ENCODE assay signal across 14 cellular contexts in genomic region chr17:50218071-50218759, GRCh38. TPM values are rescaled to one million over a fixed set of nuclear protein-coding genes. Genes with fewer than 3 reads are reported as not detected.
DNase-seq lines count a peak whose midpoint lies in the region; ATAC-seq and TF ChIP-seq lines count a peak whose summit lies in the region.
"Had no signal": no experiment of that assay in that cellular context is flagged by ENCODE, and none has a peak within 500 bp of the region (broad histone marks: within the 10 kb centered on the region; RNA-seq: fewer than 3 reads in every experiment).

No MANE protein-coding gene starts in this region.

- no peaks in the 10 kb centered on the region for H3K9me2 ChIP-seq in PC-3 (replicated peaks; ENCODE audit: low read length)

- H3K27me3 ChIP-seq in PC-3 (ENCODE audit: low read length) (no peaks in the 10 kb centered on the region), colonic mucosa (no peaks in the 10 kb centered on the region), mesenchymal stem cell (ENCODE audit: control insufficient read depth in 1 of 2, insufficient read depth in 1 of 2, low read length in 2 of 2) (no peaks in the 10 kb centered on the region), subcutaneous abdominal adipose tissue (ENCODE audit: control insufficient read depth in 5 of 5, insufficient read depth in 4 of 5, low read length in 5 of 5) (no peaks in the 10 kb centered on the region)

- H3F3A ChIP-seq in PC-3 (ENCODE audit: low read length, unreplicated experiment) = peaks cover 11% of the 10 kb centered on the region

- TF ChIP-seq CTCF in PC-3 (conservative IDR thresholded peaks at IDR 0.05; ENCODE audit: low read depth, low read length) (no peak), colonic mucosa (IDR thresholded peaks at IDR 0.05) (no peak)

- H2AFZ ChIP-seq in PC-3 (ENCODE audit: low read length) = 0 out of 2 replicates have a peak overlapping the region, but pooled peaks have one; percentile 1
- no peak overlapping the region for H2AFZ ChIP-seq in mesenchymal stem cell (ENCODE audit: low read depth, low read length)

- H3K27ac ChIP-seq in PC-3 (ENCODE audit: low read length) = peak overlapping the region; percentile 89
- H3K27ac ChIP-seq in colonic mucosa = peak overlapping the region; percentile 40
- peak overlapping the region; percentile 99 for H3K27ac ChIP-seq in mesenchymal stem cell (ENCODE audit: low read length, poor library complexity, severe bottlenecking)
- H3K27ac ChIP-seq in subcutaneous abdominal adipose tissue (ENCODE audit: low read depth, low read length) = peak overlapping the region; percentile 77

- no peak overlapping the region for H3K4ac ChIP-seq in mesenchymal stem cell (ENCODE audit: low read depth in 1 of 2, low read length in 2 of 2)

- peaks cover 2% of the 10 kb centered on the region for H3K79me1 ChIP-seq in mesenchymal stem cell (replicated peaks; ENCODE audit: low read length, poor library complexity, severe bottlenecking)

- CTCF ChIA-PET in PC-3 (lab: Charles Lee) = no interaction called here

- intact Hi-C loops in PC-3 (cut with micrococcal nuclease) (loop anchor here (5.0 kb wide), 1 partner anchor 54 kb away; the partner anchor contains the start of gene TMEM92), colonic mucosa (cut with DNase I) (no loop called here)

- no peaks in the 10 kb centered on the region for H3K79me2 ChIP-seq in PC-3 (ENCODE audit: low read length)

- H2BK120ac ChIP-seq in mesenchymal stem cell (ENCODE audit: low read depth, low read length) = no peak overlapping the region

- DNase-seq in PC-3 = peak; percentile 22
- DNase-seq in colonic mucosa = no peak
- peak; percentile 52 for DNase-seq in mesenchymal stem cell
- DNase-seq in stimulated activated CD4-positive, alpha-beta T cell treated with anti-CD3 and anti-CD28 coated beads, Interleukin-4, amount 100 ng/mL, for 1 hour = no peak
- no peak for DNase-seq in activated T-cell treated with anti-CD3 and anti-CD28 coated beads for 4 hours
- DNase-seq in OCI-M1 (lab: John Stamatoyannopoulos, UW) = no peak
- DNase-seq: CD4-positive, CD25-positive, alpha-beta regulatory T cell; hippocampal formation; naive B cell; stimulated activated CD4-positive, alpha-beta T cell treated with anti-CD3 and anti-CD28 coated beads, Interleukin-4, amount 100 ng/mL, for 4 hours; substantia nigra had no signal

- no peak overlapping the region for H3K23ac ChIP-seq in mesenchymal stem cell (ENCODE audit: low read length in 2 of 2)

- H3K9ac ChIP-seq in PC-3 (ENCODE audit: low read length) (peak overlapping the region; percentile 46), colonic mucosa (ENCODE audit: low read depth in 2 of 2, low read length in 2 of 2) (no peak overlapping the region), mesenchymal stem cell (ENCODE audit: low read length) (peak overlapping the region; percentile 87), subcutaneous abdominal adipose tissue (ENCODE audit: low read length in 5 of 5) (peak overlapping the region in 1 of 5 donors; percentile 61)

- H3K4me1 ChIP-seq in PC-3 (ENCODE audit: insufficient read depth, low read length) = peaks cover 44% of the 10 kb centered on the region
- no peaks in the 10 kb centered on the region for H3K4me1 ChIP-seq in colonic mucosa
- H3K4me1 ChIP-seq in mesenchymal stem cell (ENCODE audit: control insufficient read depth, insufficient read depth, low read depth, low read length) = peaks cover 28% of the 10 kb centered on the region
- peaks cover 7 to 51% (median 42%) of the 10 kb centered on the region in 5 donors for H3K4me1 ChIP-seq in subcutaneous abdominal adipose tissue (ENCODE audit: control insufficient read depth in 5 of 5, insufficient read depth in 5 of 5, low read length in 5 of 5)

- POLR2A ChIA-PET in PC-3 (lab: Charles Lee; ENCODE audit: unreplicated experiment) = no interaction called here

- 75% methylated on average over 2 of the region's 3 CpGs for WGBS in mesenchymal stem cell

- H3K9me3 ChIP-seq in PC-3 (ENCODE audit: low read length) = no peaks in the 10 kb centered on the region
- no peaks in the 10 kb centered on the region for H3K9me3 ChIP-seq in colonic mucosa
- H3K9me3 ChIP-seq in mesenchymal stem cell (ENCODE audit: control insufficient read depth, low read length) = no peaks in the 10 kb centered on the region
- no peaks in the 10 kb centered on the region for H3K9me3 ChIP-seq in subcutaneous abdominal adipose tissue (ENCODE audit: control insufficient read depth in 5 of 5, low read length in 5 of 5)

- H2BK12ac ChIP-seq in mesenchymal stem cell (ENCODE audit: low read length in 2 of 2) = no peak overlapping the region

- ATAC-seq in PC-3 (no peak), HG03135 (IDR thresholded peaks at IDR 0.05; ENCODE audit: unreplicated experiment) (no peak)
- ATAC-seq: GM23338 had no signal

- H2AK5ac ChIP-seq in mesenchymal stem cell (ENCODE audit: low read length, severe bottlenecking) = no peak overlapping the region

- no peak overlapping the region for H2BK5ac ChIP-seq in mesenchymal stem cell (ENCODE audit: low read depth, low read length, poor library complexity, severe bottlenecking)

- no peak overlapping the region for H3K18ac ChIP-seq in mesenchymal stem cell (ENCODE audit: low read depth in 1 of 2, low read length in 2 of 2)

- H2BK15ac ChIP-seq in mesenchymal stem cell (ENCODE audit: low read depth, poor library complexity, severe bottlenecking) = no peak overlapping the region

- no peak overlapping the region for H4K91ac ChIP-seq in mesenchymal stem cell (ENCODE audit: low read length)

- peak overlapping the region; percentile 13; the same call in 1 of the 2 replicates for H3K4me3 ChIP-seq in PC-3 (ENCODE audit: low read length)
- no peak overlapping the region for H3K4me3 ChIP-seq in colonic mucosa
- H3K4me3 ChIP-seq in mesenchymal stem cell (ENCODE audit: insufficient read depth in 1 of 2, low read depth in 1 of 2, low read length in 2 of 2) = peak overlapping the region in 1 of 2 experiments; percentile 54
- no peak overlapping the region for H3K4me3 ChIP-seq in subcutaneous abdominal adipose tissue (ENCODE audit: low read depth in 1 of 5, low read length in 5 of 5)
- H3K4me3 ChIP-seq: GM23338 had no signal

- H3K4me2 ChIP-seq in PC-3 (ENCODE audit: low read length) = peak overlapping the region; percentile 78
- H3K4me2 ChIP-seq in mesenchymal stem cell (ENCODE audit: low read length, poor library complexity, severe bottlenecking) = no peak overlapping the region
- H3K4me2 ChIP-seq: GM23338 had no signal

- BruUV-seq in PC-3 (replicated peaks; lab: Mats Ljungman, UMichigan) = no TSS peak

- no peaks in the 10 kb centered on the region for H4K20me1 ChIP-seq in PC-3 (ENCODE audit: low read length)

- no peak overlapping the region for H4K8ac ChIP-seq in mesenchymal stem cell (ENCODE audit: low read length)

- no peaks in the 10 kb centered on the region for H3K36me3 ChIP-seq in PC-3 (ENCODE audit: low read depth, low read length)
- no peaks in the 10 kb centered on the region for H3K36me3 ChIP-seq in colonic mucosa
- peaks cover 0 to 2% of the 10 kb centered on the region in 2 experiments for H3K36me3 ChIP-seq in mesenchymal stem cell (ENCODE audit: control insufficient read depth in 1 of 2, insufficient read depth in 2 of 2, low read depth in 1 of 2, low read length in 2 of 2)
- H3K36me3 ChIP-seq in subcutaneous abdominal adipose tissue (ENCODE audit: control insufficient read depth in 5 of 5, insufficient read depth in 5 of 5, low read length in 5 of 5) = no peaks in the 10 kb centered on the region

- H3K14ac ChIP-seq in mesenchymal stem cell (ENCODE audit: low read length in 2 of 2) = no peak overlapping the region

RNA-seq across cellular contexts. Expression of gene COL1A1, which starts 16.8 kb away (rescaled TPM):
- total RNA-seq in PC-3 (2014; rRNA removed) = 30.6 and 56.2 TPM in 2 replicates
- 100 to 1,000 TPM in 1 of 2 donors, 10 to 100 TPM in 1; 74.7 to 127 TPM for total RNA-seq in colonic mucosa
- 4,381 TPM for polyA plus RNA-seq in mesenchymal stem cell (2013, experiment 1 of 2)
- 4,150 TPM for polyA plus RNA-seq in mesenchymal stem cell (2013, experiment 2 of 2)
- polyA plus RNA-seq: CD4-positive, CD25-positive, alpha-beta regulatory T cell had no signal

RNA-seq across cellular contexts. Expression of gene SGCA, which starts 52.4 kb away (rescaled TPM):
- total RNA-seq in PC-3 (2014; rRNA removed) = not detected in 2 replicates
- total RNA-seq in colonic mucosa = 1 to 10 TPM in 1 of 2 donors, under 1 TPM in 1; 0.89 to 5.5 TPM
- 0.14 TPM for polyA plus RNA-seq in mesenchymal stem cell (2013, experiment 1 of 2)
- polyA plus RNA-seq in mesenchymal stem cell (2013, experiment 2 of 2) = 0.08 TPM
- total RNA-seq: CD4-positive, CD25-positive, alpha-beta regulatory T cell; GM23338 had no signal
- polyA plus RNA-seq: CD4-positive, CD25-positive, alpha-beta regulatory T cell had no signal

RNA-seq across cellular contexts. Expression of gene TMEM92, which starts 56.1 kb away (rescaled TPM):
- total RNA-seq in PC-3 (2014; rRNA removed) (5.6 and 6.9 TPM in 2 replicates), colonic mucosa (10 to 100 TPM; 11.1 to 18.5 TPM)
- 0.86 TPM for polyA plus RNA-seq in mesenchymal stem cell (2013, experiment 1 of 2)
- polyA plus RNA-seq in mesenchymal stem cell (2013, experiment 2 of 2) = 0.62 TPM
- total RNA-seq: CD4-positive, CD25-positive, alpha-beta regulatory T cell had no signal
- polyA plus RNA-seq: CD4-positive, CD25-positive, alpha-beta regulatory T cell had no signal

Comparison
In these comparisons a context has a peak if more than half of its experiments do, and no peak if none do; other contexts are left out.
1. DNase-seq: peak in PC-3 (single experiment) and mesenchymal stem cell (single experiment); none in colonic mucosa (single experiment), stimulated activated CD4-positive, alpha-beta T cell treated with anti-CD3 and anti-CD28 coated beads, Interleukin-4, amount 100 ng/mL, for 1 hour (single experiment), activated T-cell treated with anti-CD3 and anti-CD28 coated beads for 4 hours (single experiment) and OCI-M1 (single experiment).
2. H3K27ac ChIP-seq: peak in every context shown above with its lines; median percentile 99 in mesenchymal stem cell; 89 in PC-3; 77 in subcutaneous abdominal adipose tissue; 40 in colonic mucosa.
3. H3K9ac ChIP-seq: peak in PC-3 (single experiment) and mesenchymal stem cell (single experiment); none in colonic mucosa (0 of 2).